In genomic region chr19:34041922-34042521, GRCh38 we compare ENCODE assay signal across 8 cellular contexts.
DNase-seq lines count a peak whose midpoint lies in the region; ATAC-seq and TF ChIP-seq lines count a peak whose summit lies in the region.

No MANE protein-coding gene starts in this region.

- TF ChIP-seq CTCF in GM20000 (IDR thresholded peaks at IDR 0.05; ENCODE audit: extremely low read depth, missing control alignments) (peak; percentile 81), foreskin keratinocyte (conservative IDR thresholded peaks at IDR 0.05) (peak; percentile 60), parathyroid adenoma (IDR thresholded peaks at IDR 0.05) (peak; percentile 86), upper lobe of left lung (IDR thresholded peaks at IDR 0.05) (peak; percentile 65 to 87 (median 76))

- in situ Hi-C loops in ACHN (cut with HindIII; ENCODE audit: low pct_ligation_motif_present, low pct_unique_long_range_greater_than_20kb, low sequenced_read_pairs): no loop called here

- H3K4me1 ChIP-seq in foreskin keratinocyte (no peaks in the 10 kb centered on the region), parathyroid adenoma (no peaks in the 10 kb centered on the region), upper lobe of left lung (no peaks in the 10 kb centered on the region)

- H3K36me3 ChIP-seq in parathyroid adenoma (ENCODE audit: control insufficient read depth, insufficient read depth, low read length) (no peaks in the 10 kb centered on the region), upper lobe of left lung (no peaks in the 10 kb centered on the region)

- H3K9me3 Mint-ChIP-seq in activated T-helper 2 cell treated with anti-CD3 and anti-CD28 coated beads, Interferon-gamma antibody, Interleukin-2, Interleukin-4, amounts not matched to agents 10 μg/mL and 5 μg/mL and 100 μg/mL, durations not matched to agents 14 hours and 24 hours and 36 hours: no peaks in the 10 kb centered on the region

- no peak overlapping the region for H3K27ac Mint-ChIP-seq in activated T-helper 2 cell treated with anti-CD3 and anti-CD28 coated beads, Interferon-gamma antibody, Interleukin-2, Interleukin-4, amounts not matched to agents 10 μg/mL and 5 μg/mL and 100 μg/mL, durations not matched to agents 14 hours and 24 hours and 36 hours

- no peaks in the 10 kb centered on the region for H3K36me3 Mint-ChIP-seq in activated T-helper 2 cell treated with anti-CD3 and anti-CD28 coated beads, Interferon-gamma antibody, Interleukin-2, Interleukin-4, amounts not matched to agents 10 μg/mL and 5 μg/mL and 100 μg/mL, durations not matched to agents 14 hours and 24 hours and 36 hours (ENCODE audit: low read depth)

- H3K4me3 Mint-ChIP-seq in activated T-helper 2 cell treated with anti-CD3 and anti-CD28 coated beads, Interferon-gamma antibody, Interleukin-2, Interleukin-4, amounts not matched to agents 10 μg/mL and 5 μg/mL and 100 μg/mL, durations not matched to agents 14 hours and 24 hours and 36 hours (ENCODE audit: low read depth): no peak overlapping the region

- H3K27me3 ChIP-seq in foreskin keratinocyte (no peaks in the 10 kb centered on the region), parathyroid adenoma (ENCODE audit: control insufficient read depth, insufficient read depth, low read length) (no peaks in the 10 kb centered on the region), upper lobe of left lung (no peaks in the 10 kb centered on the region)

- peak; percentile 50 for DNase-seq in ACHN
- DNase-seq in GM20000 (ENCODE audit: low spot score): peak; percentile 58
- DNase-seq in RPMI7951 (ENCODE audit: low read depth): peak; percentile 44
- DNase-seq in activated T-helper 2 cell treated with anti-CD3 and anti-CD28 coated beads, Interferon-gamma antibody, Interleukin-2, Interleukin-4, amounts not matched to agents 10 μg/mL and 5 μg/mL and 100 μg/mL, durations not matched to agents 14 hours and 24 hours and 36 hours (ENCODE audit: low spot score): peak; percentile 51
- no peak for DNase-seq in foreskin keratinocyte
- DNase-seq in upper lobe of left lung: peak; percentile 77 to 95

- H3K27ac ChIP-seq in foreskin keratinocyte (no peak overlapping the region), parathyroid adenoma (no peak overlapping the region), upper lobe of left lung (no peak overlapping the region)

- TF ChIP-seq POLR2A in upper lobe of left lung (IDR thresholded peaks at IDR 0.05): no peak

- 21 to 22% methylated on average over 15 of the region's 15 CpGs for WGBS in upper lobe of left lung, 2 donors

- no peaks in the 10 kb centered on the region for H3K79me2 ChIP-seq in parathyroid adenoma

- H3K4me1 Mint-ChIP-seq in activated T-helper 2 cell treated with anti-CD3 and anti-CD28 coated beads, Interferon-gamma antibody, Interleukin-2, Interleukin-4, amounts not matched to agents 10 μg/mL and 5 μg/mL and 100 μg/mL, durations not matched to agents 14 hours and 24 hours and 36 hours (ENCODE audit: low read depth): no peaks in the 10 kb centered on the region

- no peak for ATAC-seq in foreskin keratinocyte
- peak in 1 of 2 donors; percentile 76 for ATAC-seq in upper lobe of left lung (ENCODE audit: low FRiP score in 2 of 2)
- no peak for ATAC-seq in HG02981 (IDR thresholded peaks at IDR 0.05; ENCODE audit: unreplicated experiment)

- TF ChIP-seq EP300 in upper lobe of left lung (IDR thresholded peaks at IDR 0.05): no peak

- H3K9ac ChIP-seq in parathyroid adenoma: no peak overlapping the region

- H3K4me2 ChIP-seq in parathyroid adenoma (ENCODE audit: low read length): no peak overlapping the region

- intact Hi-C loops in activated T-helper 2 cell treated with anti-CD3 and anti-CD28 coated beads, Interferon-gamma antibody, Interleukin-2, Interleukin-4, amounts not matched to agents 10 μg/mL and 5 μg/mL and 100 μg/mL, durations not matched to agents 14 hours and 24 hours and 36 hours (cut with micrococcal nuclease): loop anchor here (2.0 kb wide), 1 partner anchor 103 kb away; no protein-coding TSS in a partner anchor

- peak overlapping the region; percentile 40 for H2AFZ ChIP-seq in parathyroid adenoma

- H3K4me3 ChIP-seq in parathyroid adenoma (ENCODE audit: low read depth, low read length) (no peak overlapping the region), upper lobe of left lung (no peak overlapping the region)

- H3K27me3 Mint-ChIP-seq in activated T-helper 2 cell treated with anti-CD3 and anti-CD28 coated beads, Interferon-gamma antibody, Interleukin-2, Interleukin-4, amounts not matched to agents 10 μg/mL and 5 μg/mL and 100 μg/mL, durations not matched to agents 14 hours and 24 hours and 36 hours (ENCODE audit: low read depth): peaks cover 4% of the 10 kb centered on the region

- no peaks in the 10 kb centered on the region for H3K9me3 ChIP-seq in parathyroid adenoma (ENCODE audit: control insufficient read depth, low read length)
- no peaks in the 10 kb centered on the region for H3K9me3 ChIP-seq in upper lobe of left lung

Comparison
In these comparisons a context has a peak if more than half of its experiments do, and no peak if none do; other contexts are left out.
1. DNase-seq: peak in ACHN (single experiment), GM20000 (single experiment), RPMI7951 (single experiment), activated T-helper 2 cell treated with anti-CD3 and anti-CD28 coated beads, Interferon-gamma antibody, Interleukin-2, Interleukin-4, amounts not matched to agents 10 μg/mL and 5 μg/mL and 100 μg/mL, durations not matched to agents 14 hours and 24 hours and 36 hours (single experiment) and upper lobe of left lung (2 of 2); none in foreskin keratinocyte (0 of 2).
2. Peak in every context shown above with its lines, with median percentiles within 50 percentile points of each other: CTCF ChIP-seq.